In the genomic region with DNA sequence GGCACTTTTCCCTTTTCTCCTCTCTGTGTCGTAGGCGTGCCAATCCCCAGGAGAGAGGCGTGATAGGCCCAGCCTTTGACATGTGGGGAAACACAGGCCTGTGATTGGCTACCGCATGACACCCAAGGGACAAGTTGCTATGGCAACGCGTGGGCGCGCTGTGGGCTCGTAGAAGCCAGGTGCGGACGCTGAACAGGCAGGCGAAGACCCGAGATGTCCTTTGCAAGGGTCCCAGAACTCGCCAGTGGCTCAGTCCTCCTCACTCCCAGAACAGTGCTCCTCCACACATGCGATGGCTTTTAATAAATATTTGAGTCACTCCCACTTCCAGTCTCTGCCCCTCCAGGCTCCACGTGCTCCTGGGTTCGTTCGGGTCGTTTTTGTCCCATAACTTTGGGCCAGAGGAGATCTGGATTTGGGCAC, we compare ENCODE assay signal across 7 cellular contexts. TPM values are rescaled to one million over a fixed set of nuclear protein-coding genes. Genes with fewer than 3 reads are reported as not detected.
DNase-seq lines count a peak whose midpoint lies in the region; ATAC-seq, FAIRE-seq and TF ChIP-seq lines count a peak whose summit lies in the region.

No MANE protein-coding gene starts in this region.

- H4K20me1 ChIP-seq in keratinocyte (ENCODE audit: control insufficient read depth, extremely low read depth, insufficient read depth, low read length), result no peaks in the 10 kb centered on the region

- peak; percentile 94 for ATAC-seq in GM18867 (IDR thresholded peaks at IDR 0.05; ENCODE audit: unreplicated experiment)
- ATAC-seq in HG03097 (IDR thresholded peaks at IDR 0.05; ENCODE audit: low FRiP score, unreplicated experiment), result peak; percentile 75

- H3K27me3 ChIP-seq in keratinocyte (ENCODE audit: control insufficient read depth, extremely low read depth, insufficient read depth, low read length), result no peaks in the 10 kb centered on the region

- no peak overlapping the region for H2AFZ ChIP-seq in keratinocyte (ENCODE audit: control insufficient read depth, low read length)

- H3K4me1 ChIP-seq in keratinocyte (ENCODE audit: control insufficient read depth, extremely low read depth, insufficient read depth, low read length), result peaks cover 2% of the 10 kb centered on the region

- no peaks in the 10 kb centered on the region for H3K79me2 ChIP-seq in keratinocyte (ENCODE audit: control insufficient read depth, insufficient read depth, low read length)

- H3K9ac ChIP-seq in keratinocyte (ENCODE audit: control insufficient read depth, extremely low read depth, insufficient read depth, low read length), result no peak overlapping the region

- no peaks in the 10 kb centered on the region for H3K9me3 ChIP-seq in keratinocyte (ENCODE audit: control insufficient read depth, low read depth, low read length)

- no peaks in the 10 kb centered on the region for H3K36me3 ChIP-seq in keratinocyte (ENCODE audit: control insufficient read depth in 2 of 2, extremely low read depth in 1 of 2, insufficient read depth in 2 of 2, low read length in 2 of 2)

- peak; percentile 83 for DNase-seq in NCI-H2227 treated with DMSO at 0.1 percent for 48 hours (lab: John Stamatoyannopoulos, UW)
- peak; percentile 78 for DNase-seq in activated CD4-positive, alpha-beta T cell treated with anti-CD3 and anti-CD28 coated beads for 1 hour
- peak; percentile 94 for DNase-seq in cerebellar cortex (ENCODE audit: low spot score)
- DNase-seq in keratinocyte (ENCODE audit: low read depth, low spot score), result peak; percentile 62
- peak; percentile 64 to 79 for DNase-seq in stimulated activated CD4-positive, alpha-beta T cell treated with anti-CD3 and anti-CD28 coated beads, Interleukin-15, amount 100 ng/mL, for 1 hour (ENCODE audit: low read depth in 1 of 2, low spot score in 1 of 2)

- peak overlapping the region in 1 of 3 experiments; percentile 55 for H3K4me3 ChIP-seq in keratinocyte (ENCODE audit: control insufficient read depth in 2 of 3, extremely low read depth in 1 of 3, insufficient read depth in 2 of 3, low read depth in 1 of 3, low read length in 3 of 3)

- H3K9me1 ChIP-seq in keratinocyte (ENCODE audit: control insufficient read depth, extremely low read depth, insufficient read depth, low read length), result no peaks in the 10 kb centered on the region

- peak overlapping the region; percentile 86 for H3K4me2 ChIP-seq in keratinocyte (ENCODE audit: control insufficient read depth, extremely low read depth, insufficient read depth, low read depth, low read length)

- no peak for TF ChIP-seq CTCF in keratinocyte (optimal IDR thresholded peaks at IDR 0.05 in 1 of 3, IDR thresholded peaks at IDR 0.05 in 1 of 3, conservative IDR thresholded peaks at IDR 0.05 in 1 of 3; ENCODE audit: extremely low read depth in 1 of 3, insufficient read depth in 2 of 3, low read length in 3 of 3)

- FAIRE-seq in keratinocyte (lab: Jason Lieb, UNC), result peak; percentile 65

- H3K27ac ChIP-seq in keratinocyte (ENCODE audit: control insufficient read depth, insufficient read depth, low read length), result no peak overlapping the region

- dilution Hi-C loops in keratinocyte (cut with MboI; ENCODE audit: extremely low pct_ligation_motif_present, low sequenced_read_pairs), result no loop called here

RNA-seq across cellular contexts. Expression of a gene that starts 4.2 kb away (rescaled TPM):
- not detected in 3 replicates for polyA plus RNA-seq in keratinocyte
- polyA plus RNA-seq in keratinocyte (2011; ENCODE audit: low read depth), result not detected
- not detected in 2 replicates for polyA plus RNA-seq in keratinocyte (2011; cell fraction: cytosol; rRNA removed)
- not detected in 2 replicates for polyA plus RNA-seq in keratinocyte (2011; cell fraction: nucleus; rRNA removed)
- polyA plus RNA-seq in keratinocyte (2012; ENCODE audit: low replicate concordance), result not detected in 2 replicates
- not detected in 3 replicates for polyA minus RNA-seq in keratinocyte
- not detected for polyA minus RNA-seq in keratinocyte (2011; cell fraction: cytosol; rRNA and poly(A)+ RNA removed)
- not detected in 2 replicates for polyA minus RNA-seq in keratinocyte (2011; cell fraction: nucleus; rRNA and poly(A)+ RNA removed)

RNA-seq across cellular contexts. Expression of a gene that starts 18.4 kb away (rescaled TPM):
- polyA plus RNA-seq in keratinocyte, result not detected in 3 replicates
- polyA plus RNA-seq in keratinocyte (2011; ENCODE audit: low read depth), result not detected
- not detected in 2 replicates for polyA plus RNA-seq in keratinocyte (2011; cell fraction: cytosol; rRNA removed)
- not detected in 2 replicates for polyA plus RNA-seq in keratinocyte (2011; cell fraction: nucleus; rRNA removed)
- polyA plus RNA-seq in keratinocyte (2012; ENCODE audit: low replicate concordance), result not detected in 2 replicates
- polyA minus RNA-seq in keratinocyte, result 0.10 TPM in 1 of 3 replicates, not detected in the others
- not detected for polyA minus RNA-seq in keratinocyte (2011; cell fraction: cytosol; rRNA and poly(A)+ RNA removed)
- not detected in 2 replicates for polyA minus RNA-seq in keratinocyte (2011; cell fraction: nucleus; rRNA and poly(A)+ RNA removed)

RNA-seq across cellular contexts. Expression of a gene that starts 20.0 kb away (rescaled TPM):
- polyA plus RNA-seq in keratinocyte, result 15.9 to 21.0 TPM (median 17.3 TPM) in 3 replicates
- polyA plus RNA-seq in keratinocyte (2011; ENCODE audit: low read depth), result 7.3 TPM
- 13.2 and 19.4 TPM in 2 replicates for polyA plus RNA-seq in keratinocyte (2011; cell fraction: cytosol; rRNA removed)
- polyA plus RNA-seq in keratinocyte (2011; cell fraction: nucleus; rRNA removed), result 10.6 and 11.0 TPM in 2 replicates
- 9.0 and 13.8 TPM in 2 replicates for polyA plus RNA-seq in keratinocyte (2012; ENCODE audit: low replicate concordance)
- polyA minus RNA-seq in keratinocyte, result 4.0 to 8.8 TPM (median 8.2 TPM) in 3 replicates
- polyA minus RNA-seq in keratinocyte (2011; cell fraction: cytosol; rRNA and poly(A)+ RNA removed), result 11.7 TPM
- polyA minus RNA-seq in keratinocyte (2011; cell fraction: nucleus; rRNA and poly(A)+ RNA removed), result 4.9 and 7.8 TPM in 2 replicates

RNA-seq across cellular contexts. Expression of a gene that starts 27.1 kb away (rescaled TPM):
- not detected in 3 replicates for polyA plus RNA-seq in keratinocyte
- not detected for polyA plus RNA-seq in keratinocyte (2011; ENCODE audit: low read depth)
- not detected in 2 replicates for polyA plus RNA-seq in keratinocyte (2011; cell fraction: cytosol; rRNA removed)
- not detected in 2 replicates for polyA plus RNA-seq in keratinocyte (2011; cell fraction: nucleus; rRNA removed)
- not detected in 2 replicates for polyA plus RNA-seq in keratinocyte (2012; ENCODE audit: low replicate concordance)
- not detected in 3 replicates for polyA minus RNA-seq in keratinocyte
- not detected for polyA minus RNA-seq in keratinocyte (2011; cell fraction: cytosol; rRNA and poly(A)+ RNA removed)
- not detected in 2 replicates for polyA minus RNA-seq in keratinocyte (2011; cell fraction: nucleus; rRNA and poly(A)+ RNA removed)

RNA-seq across cellular contexts. Expression of a gene that starts 59.7 kb away (rescaled TPM):
- 40.3 to 62.9 TPM (median 58.0 TPM) in 3 replicates for polyA plus RNA-seq in keratinocyte
- polyA plus RNA-seq in keratinocyte (2011; ENCODE audit: low read depth), result 15.2 TPM
- 61.0 and 79.3 TPM in 2 replicates for polyA plus RNA-seq in keratinocyte (2011; cell fraction: cytosol; rRNA removed)
- polyA plus RNA-seq in keratinocyte (2011; cell fraction: nucleus; rRNA removed), result 34.3 and 35.6 TPM in 2 replicates
- 49.8 and 63.9 TPM in 2 replicates for polyA plus RNA-seq in keratinocyte (2012; ENCODE audit: low replicate concordance)
- polyA minus RNA-seq in keratinocyte, result 35.1 to 53.4 TPM (median 47.2 TPM) in 3 replicates
- polyA minus RNA-seq in keratinocyte (2011; cell fraction: cytosol; rRNA and poly(A)+ RNA removed), result 36.6 TPM
- polyA minus RNA-seq in keratinocyte (2011; cell fraction: nucleus; rRNA and poly(A)+ RNA removed), result 13.1 and 18.4 TPM in 2 replicates
